In the genomic region with DNA sequence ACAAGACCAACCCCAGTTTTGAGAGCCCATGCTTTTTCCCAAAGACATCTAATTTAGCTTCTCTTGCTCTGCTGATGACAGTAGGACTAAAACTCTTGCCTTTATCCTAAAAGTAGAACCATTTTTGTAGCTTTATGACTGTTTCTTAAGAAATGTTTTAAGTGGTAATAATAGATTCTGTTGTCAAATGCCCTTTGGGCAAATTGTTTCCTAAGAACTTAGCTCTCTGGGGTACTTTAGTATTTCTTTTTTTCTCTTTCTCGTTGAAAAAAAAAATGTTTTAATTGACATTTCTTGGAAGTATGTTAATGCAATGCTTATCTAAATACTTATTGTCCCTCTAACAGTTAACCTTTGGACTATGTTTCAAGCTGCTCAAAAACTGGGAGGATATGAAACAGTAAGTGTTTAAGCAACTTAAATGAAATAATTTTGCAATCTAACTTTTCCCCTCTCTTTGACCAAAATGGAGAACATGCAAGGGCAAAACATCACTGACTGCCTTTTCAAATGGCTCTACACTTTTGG, we compare ENCODE assay signal across 13 cellular contexts.
DNase-seq lines count a peak whose midpoint lies in the region; TF ChIP-seq lines count a peak whose summit lies in the region.
"Had no signal": no experiment of that assay in that cellular context is flagged by ENCODE, and none has a peak within 500 bp of the region (broad histone marks: within the 10 kb centered on the region; RNA-seq: fewer than 3 reads in every experiment).

No MANE protein-coding gene starts in this region.

- H2AK5ac ChIP-seq in H9 (ENCODE audit: insufficient read length, low read length), result no peak overlapping the region

- no peak overlapping the region for H2BK5ac ChIP-seq in H9 (ENCODE audit: insufficient read length, low read length)

- no peak overlapping the region for H3K14ac ChIP-seq in H9 (ENCODE audit: insufficient read depth, low read length)

- H3K4me1 Mint-ChIP-seq in chondrocyte (ENCODE audit: low read depth) (peaks cover 96% of the 10 kb centered on the region), nephron progenitor cell (peaks cover 56% of the 10 kb centered on the region), H9 (no peaks in the 10 kb centered on the region)

- H3K27ac ChIP-seq in AG04450 (ENCODE audit: low read depth, low read length) (no peak overlapping the region), osteoblast (ENCODE audit: low read depth, low read length) (peak overlapping the region; percentile 15), H9 (ENCODE audit: insufficient read length, low read depth, low read length) (no peak overlapping the region)
- H3K27ac ChIP-seq: cardiac muscle cell had no signal

- no CpG with 5 or more reads among the region's 1 CpG for WGBS in H9 (ENCODE audit: extremely low coverage, insufficient read length, low lambda C conversion rate)

- H2AFZ ChIP-seq in osteoblast (ENCODE audit: low read length), result no peak overlapping the region
- no peak overlapping the region for H2AFZ ChIP-seq in H9 (ENCODE audit: low read length)

- no peaks in the 10 kb centered on the region for H3K9me3 Mint-ChIP-seq in chondrocyte (ENCODE audit: low read depth)
- H3K9me3 Mint-ChIP-seq in nephron progenitor cell, result peaks cover 17% of the 10 kb centered on the region
- H3K9me3 Mint-ChIP-seq in H9, result no peaks in the 10 kb centered on the region

- no peaks in the 10 kb centered on the region for H3K23me2 ChIP-seq in H9 (ENCODE audit: insufficient read length, low read depth, low read length, poor library complexity, severe bottlenecking)

- peaks cover 77% of the 10 kb centered on the region for H3K4me1 ChIP-seq in osteoblast (ENCODE audit: insufficient read depth, low read length)
- no peaks in the 10 kb centered on the region for H3K4me1 ChIP-seq in H9 (ENCODE audit: insufficient read depth, low read length)

- H3K27ac Mint-ChIP-seq in chondrocyte (ENCODE audit: unreplicated experiment), result peak overlapping the region; percentile 58
- no peak overlapping the region for H3K27ac Mint-ChIP-seq in nephron progenitor cell
- H3K27ac Mint-ChIP-seq in H9, result no peak overlapping the region

- H3K36me3 ChIP-seq in osteoblast (ENCODE audit: insufficient read depth, low read length), result peaks cover 89% of the 10 kb centered on the region
- H3K36me3 ChIP-seq: cardiac muscle cell had no signal

- POLR2A ChIA-PET in AG04450 (lab: Yijun Ruan, JAX), result interaction anchor here (0.7 to 1.3 kb wide), 4 partner anchors 8 to 318 kb away, joined by 3 to 9 read pairs (median 4); no protein-coding TSS in a partner anchor

- DNase-seq in AG04450 (ENCODE audit: low read depth, low spot score) (no peak), EL (peak; percentile 44), chondrocyte (ENCODE audit: low spot score) (no peak), osteoblast (ENCODE audit: insufficient read length, low spot score, missing footprints) (peak; percentile 18), SW 1271 (lab: John Stamatoyannopoulos, UW) (no peak), nephron progenitor cell (no peak), hepatic stellate cell (ENCODE audit: low spot score) (no peak), H9 (no peak)
- DNase-seq: activated CD4-positive, alpha-beta T cell treated with anti-CD3 and anti-CD28 coated beads, Interleukin-2, amount 50 U/mL, for 4 hours; DMS 273 treated with DMSO at 0.1 percent for 48 hours; NCI-H187; PC-3 had no signal

- H3K4me2 ChIP-seq in osteoblast (ENCODE audit: insufficient read depth, low read length), result peak overlapping the region; percentile 26
- H3K4me2 ChIP-seq in H9 (ENCODE audit: insufficient read depth, insufficient read length, low read length), result no peak overlapping the region

- CTCF ChIA-PET in AG04450 (lab: Charles Lee), result interaction anchor here (0.8 to 5.3 kb wide), 3 partner anchors 21 to 186 kb away, joined by 3 to 25 read pairs (median 3); no protein-coding TSS in a partner anchor

- H3T11ph ChIP-seq in H9 (ENCODE audit: low read length), result no peak overlapping the region

- H3K4me3 ChIP-seq in AG04450 (ENCODE audit: low read depth, low read length) (peak overlapping the region; percentile 52), osteoblast (ENCODE audit: insufficient read depth, low read length) (no peak overlapping the region)
- H3K4me3 ChIP-seq: cardiac muscle cell had no signal

- no peak overlapping the region for H2BK12ac ChIP-seq in H9 (ENCODE audit: insufficient read length, low read depth, low read length)

- H3K9ac ChIP-seq in H9 (ENCODE audit: extremely low read depth, insufficient read length, low read length), result no peak overlapping the region

- H3K79me1 ChIP-seq in H9 (ENCODE audit: insufficient read depth, low read depth, low read length, poor library complexity, severe bottlenecking), result no peaks in the 10 kb centered on the region

- peaks cover 48% of the 10 kb centered on the region for H4K20me1 ChIP-seq in osteoblast (ENCODE audit: insufficient read depth, low read length)
- no peaks in the 10 kb centered on the region for H4K20me1 ChIP-seq in H9 (ENCODE audit: control insufficient read depth, insufficient read depth, insufficient read length)

- H3K9me3 ChIP-seq in AG04450 (ENCODE audit: control insufficient read depth, insufficient read depth, low read length) (no peaks in the 10 kb centered on the region), osteoblast (ENCODE audit: low read depth, low read length) (no peaks in the 10 kb centered on the region), H9 (ENCODE audit: control insufficient read depth, low read depth, low read length) (no peaks in the 10 kb centered on the region)

- H3K27me3 ChIP-seq in AG04450 (ENCODE audit: control insufficient read depth, insufficient read depth, low read length), result no peaks in the 10 kb centered on the region
- H3K27me3 ChIP-seq in osteoblast (ENCODE audit: insufficient read depth, low read length), result no peaks in the 10 kb centered on the region
- H3K27me3 ChIP-seq in H9 (ENCODE audit: insufficient read depth, low read length), result no peaks in the 10 kb centered on the region
- H3K27me3 ChIP-seq: cardiac muscle cell had no signal

- no peak overlapping the region for H4K91ac ChIP-seq in H9 (ENCODE audit: insufficient read length, low read depth, low read length)

- H3K27me3 Mint-ChIP-seq in chondrocyte (ENCODE audit: low read depth) (no peaks in the 10 kb centered on the region), nephron progenitor cell (ENCODE audit: low read depth, poor library complexity) (no peaks in the 10 kb centered on the region), H9 (ENCODE audit: low read depth) (no peaks in the 10 kb centered on the region)

- no peak overlapping the region for H3K4ac ChIP-seq in H9 (ENCODE audit: low read depth, low read length)

- H4K5ac ChIP-seq in H9 (ENCODE audit: insufficient read length, low read depth, low read length), result no peak overlapping the region

- H2BK120ac ChIP-seq in H9 (ENCODE audit: low read depth, low read length, poor library complexity, severe bottlenecking), result no peak overlapping the region

- H4K8ac ChIP-seq in H9 (replicated peaks; ENCODE audit: insufficient read length, low read depth, low read length), result no peak overlapping the region

- H3K56ac ChIP-seq in H9 (ENCODE audit: insufficient read length, low read depth, low read length), result no peak overlapping the region

- H3K79me2 ChIP-seq in osteoblast (ENCODE audit: insufficient read depth, low read length), result peaks cover 78% of the 10 kb centered on the region
- no peaks in the 10 kb centered on the region for H3K79me2 ChIP-seq in H9 (ENCODE audit: insufficient read depth, low read length)

- H3K4me3 Mint-ChIP-seq in chondrocyte (ENCODE audit: unreplicated experiment) (no peak overlapping the region), nephron progenitor cell (no peak overlapping the region), H9 (no peak overlapping the region)

- peaks cover 59% of the 10 kb centered on the region for H3K36me3 Mint-ChIP-seq in chondrocyte (ENCODE audit: low read depth)
- H3K36me3 Mint-ChIP-seq in nephron progenitor cell (ENCODE audit: low read depth), result peaks cover 100% of the 10 kb centered on the region
- no peaks in the 10 kb centered on the region for H3K36me3 Mint-ChIP-seq in H9 (ENCODE audit: insufficient read depth in 1 of 3, low read depth in 3 of 3)

- TF ChIP-seq CTCF in AG04450 (IDR thresholded peaks at IDR 0.05; ENCODE audit: low read depth, low read length), result no peak
- no peak for TF ChIP-seq CTCF in chondrocyte (IDR thresholded peaks at IDR 0.05)
- TF ChIP-seq CTCF in osteoblast (IDR thresholded peaks at IDR 0.05; ENCODE audit: extremely low read depth, low read depth, low read length), result no peak
- TF ChIP-seq CTCF in nephron progenitor cell (IDR thresholded peaks at IDR 0.05), result no peak
- no peak for TF ChIP-seq CTCF in H9 (conservative IDR thresholded peaks at IDR 0.05)

- H3K23ac ChIP-seq in H9 (ENCODE audit: insufficient read length, low read depth, low read length), result no peak overlapping the region

- no peak overlapping the region for H2BK20ac ChIP-seq in H9 (ENCODE audit: low read depth, low read length, poor library complexity, severe bottlenecking)

- no peak overlapping the region for H3K18ac ChIP-seq in H9 (ENCODE audit: insufficient read length, low read depth, low read length)

- H2BK15ac ChIP-seq in H9 (ENCODE audit: low read depth, low read length), result no peak overlapping the region

Comparison
In these comparisons a context has a peak if more than half of its experiments do, and no peak if none do; other contexts are left out.
1. DNase-seq: peak in EL (single experiment) and osteoblast (single experiment); none in AG04450 (single experiment), chondrocyte (single experiment), SW 1271 (0 of 2), nephron progenitor cell (single experiment), hepatic stellate cell (single experiment) and H9 (single experiment).